In genomic region chr7:131327626-131328386, GRCh38 we compare ENCODE assay signal across 8 cellular contexts. TPM values are rescaled to one million over a fixed set of nuclear protein-coding genes. Genes with fewer than 3 reads are reported as not detected.
A peak's percentile ranks its signal among the peaks of the same experiment; 100 is the strongest.
DNase-seq lines count a peak whose midpoint lies in the region; TF ChIP-seq lines count a peak whose summit lies in the region.

Gene MKLN1, plus strand, starts transcription at chr7:131327876. Its CDS starts 24 bp downstream, at chr7:131327900.

- in situ Hi-C loops in G401 (cut with HindIII; ENCODE audit: low sequenced_read_pairs), result no loop called here

- DNase-seq in G401 (ENCODE audit: low spot score), result peak; percentile 90
- peak; percentile 95 for DNase-seq in H7
- peak; percentile 87 for DNase-seq in M059J (ENCODE audit: low read depth)
- peak; percentile 88 to 93 for DNase-seq in SJSA1 (ENCODE audit: low read depth in 1 of 2, low spot score in 2 of 2)
- DNase-seq in activated naive CD4-positive, alpha-beta T cell (lab: John Stamatoyannopoulos, UW), result peak; percentile 70 to 86 (median 76)
- peak; percentile 70 for DNase-seq in foreskin melanocyte

- peaks cover under 1% of the 10 kb centered on the region; the same call in 1 of the 2 replicates for H3K36me3 ChIP-seq in H7 (replicated peaks; ENCODE audit: control insufficient read depth, insufficient read depth, low read length)
- H3K36me3 ChIP-seq in SJSA1, result peaks cover 21% of the 10 kb centered on the region
- no peaks in the 10 kb centered on the region for H3K36me3 ChIP-seq in neutrophil

- TF ChIP-seq CTCF in neutrophil (IDR thresholded peaks at IDR 0.05), result peak; percentile 51
- no peak for TF ChIP-seq CTCF in subcutaneous adipose tissue (IDR thresholded peaks at IDR 0.05; ENCODE audit: low read depth)

- H3K27me3 ChIP-seq in H7 (ENCODE audit: control insufficient read depth, insufficient read depth, low read length) (no peaks in the 10 kb centered on the region), SJSA1 (replicated peaks) (no peaks in the 10 kb centered on the region), neutrophil (no peaks in the 10 kb centered on the region)

- H3K4me3 ChIP-seq in H7 (ENCODE audit: insufficient read depth, low read depth, low read length) (peak within 1 kb of the TSS; percentile 93), SJSA1 (peak within 1 kb of the TSS; percentile 92), neutrophil (ENCODE audit: low read depth in 1 of 2, low read length in 1 of 2) (peak within 1 kb of the TSS; percentile 81 to 93)

- H3K9me3 ChIP-seq in SJSA1 (replicated peaks) (no peaks in the 10 kb centered on the region), neutrophil (no peaks in the 10 kb centered on the region)

- H3K27ac ChIP-seq in SJSA1, result peak within 1 kb of the TSS; percentile 92
- H3K27ac ChIP-seq in neutrophil, result peak within 1 kb of the TSS; percentile 95

- H3K4me1 ChIP-seq in SJSA1 (replicated peaks) (peaks cover 20% of the 10 kb centered on the region), neutrophil (ENCODE audit: control insufficient read depth in 1 of 2, insufficient read depth in 1 of 2, low read depth in 1 of 2, low read length in 1 of 2) (peaks cover 31 to 35% of the 10 kb centered on the region in 2 experiments)

RNA-seq across cellular contexts. Expression of gene MKLN1, which starts in this region (rescaled TPM):
- 25.2 and 37.5 TPM in 2 replicates for total RNA-seq in G401 (2014; rRNA removed; shearing (Covaris generic))
- 22.9 and 25.8 TPM in 2 replicates for total RNA-seq in H7 (2014; rRNA removed; shearing (Covaris generic))
- total RNA-seq in M059J (2014; rRNA removed; shearing (Covaris generic)), result 26.5 and 32.0 TPM in 2 replicates
- 38.5 and 49.2 TPM in 2 replicates for total RNA-seq in SJSA1 (2014; rRNA removed; shearing (Covaris generic))
- 100 to 1,000 TPM in 1 of 4 donors, 10 to 100 TPM in 3; 67.0 to 144 (median 89.2) TPM for total RNA-seq in subcutaneous adipose tissue

Comparison
In these comparisons a context has a peak if more than half of its experiments do, and no peak if none do; other contexts are left out.
1. Peak in every context shown above with its lines: DNase-seq, H3K4me3 ChIP-seq and H3K27ac ChIP-seq.